In the genomic region with DNA sequence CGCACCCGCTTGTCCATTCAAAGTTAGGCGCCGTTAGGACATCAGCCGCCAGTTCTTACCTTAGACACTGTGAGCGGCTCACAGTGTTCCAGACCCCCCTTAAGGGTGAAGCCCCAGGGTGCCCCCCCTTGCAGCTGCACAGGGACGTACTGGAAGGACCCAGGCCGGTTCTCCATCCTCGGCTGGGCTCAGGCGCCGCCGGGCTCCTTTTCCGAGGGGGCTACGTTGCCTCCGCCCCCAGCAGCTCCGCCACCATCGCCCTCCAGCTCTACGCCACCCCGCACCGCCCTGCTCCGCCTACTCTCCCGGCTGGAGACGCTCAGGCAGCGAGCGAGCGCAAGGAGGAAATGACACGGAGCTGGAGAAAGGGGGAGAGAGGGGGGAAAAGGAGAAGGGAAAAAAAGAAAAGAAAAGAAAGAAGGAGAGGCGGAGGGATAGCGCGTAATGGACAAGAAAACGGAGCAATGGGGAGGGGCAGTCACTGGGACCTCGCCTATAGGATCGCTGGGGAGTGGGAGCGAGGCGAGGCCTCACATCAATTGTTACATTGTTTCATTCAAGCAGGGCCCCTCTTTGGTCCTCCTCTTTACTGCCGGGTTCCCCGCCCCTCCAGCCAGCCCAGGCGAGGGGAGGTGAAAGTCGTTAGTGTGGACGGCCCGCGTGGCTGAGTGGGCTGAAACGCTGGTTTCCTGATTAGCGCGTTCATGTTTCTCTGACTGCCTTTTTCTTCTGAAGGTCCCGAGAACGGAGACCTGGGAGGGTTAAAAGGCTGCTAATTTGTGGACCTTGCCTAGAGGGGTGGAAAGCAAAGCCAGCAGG, we compare ENCODE assay signal across 8 cellular contexts. TPM values are rescaled to one million over a fixed set of nuclear protein-coding genes. Genes with fewer than 3 reads are reported as not detected.
DNase-seq lines count a peak whose midpoint lies in the region; ATAC-seq and TF ChIP-seq lines count a peak whose summit lies in the region.

A gene with protein sequence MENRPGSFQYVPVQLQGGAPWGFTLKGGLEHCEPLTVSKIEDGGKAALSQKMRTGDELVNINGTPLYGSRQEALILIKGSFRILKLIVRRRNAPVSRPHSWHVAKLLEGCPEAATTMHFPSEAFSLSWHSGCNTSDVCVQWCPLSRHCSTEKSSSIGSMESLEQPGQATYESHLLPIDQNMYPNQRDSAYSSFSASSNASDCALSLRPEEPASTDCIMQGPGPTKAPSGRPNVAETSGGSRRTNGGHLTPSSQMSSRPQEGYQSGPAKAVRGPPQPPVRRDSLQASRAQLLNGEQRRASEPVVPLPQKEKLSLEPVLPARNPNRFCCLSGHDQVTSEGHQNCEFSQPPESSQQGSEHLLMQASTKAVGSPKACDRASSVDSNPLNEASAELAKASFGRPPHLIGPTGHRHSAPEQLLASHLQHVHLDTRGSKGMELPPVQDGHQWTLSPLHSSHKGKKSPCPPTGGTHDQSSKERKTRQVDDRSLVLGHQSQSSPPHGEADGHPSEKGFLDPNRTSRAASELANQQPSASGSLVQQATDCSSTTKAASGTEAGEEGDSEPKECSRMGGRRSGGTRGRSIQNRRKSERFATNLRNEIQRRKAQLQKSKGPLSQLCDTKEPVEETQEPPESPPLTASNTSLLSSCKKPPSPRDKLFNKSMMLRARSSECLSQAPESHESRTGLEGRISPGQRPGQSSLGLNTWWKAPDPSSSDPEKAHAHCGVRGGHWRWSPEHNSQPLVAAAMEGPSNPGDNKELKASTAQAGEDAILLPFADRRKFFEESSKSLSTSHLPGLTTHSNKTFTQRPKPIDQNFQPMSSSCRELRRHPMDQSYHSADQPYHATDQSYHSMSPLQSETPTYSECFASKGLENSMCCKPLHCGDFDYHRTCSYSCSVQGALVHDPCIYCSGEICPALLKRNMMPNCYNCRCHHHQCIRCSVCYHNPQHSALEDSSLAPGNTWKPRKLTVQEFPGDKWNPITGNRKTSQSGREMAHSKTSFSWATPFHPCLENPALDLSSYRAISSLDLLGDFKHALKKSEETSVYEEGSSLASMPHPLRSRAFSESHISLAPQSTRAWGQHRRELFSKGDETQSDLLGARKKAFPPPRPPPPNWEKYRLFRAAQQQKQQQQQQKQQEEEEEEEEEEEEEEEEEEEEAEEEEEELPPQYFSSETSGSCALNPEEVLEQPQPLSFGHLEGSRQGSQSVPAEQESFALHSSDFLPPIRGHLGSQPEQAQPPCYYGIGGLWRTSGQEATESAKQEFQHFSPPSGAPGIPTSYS (N-terminal part only) (minus strand): TSS at position 352 of the 819 bp plus-strand sequence. CDS start 176 bp downstream, at position 176.

- ATAC-seq in HG02885 (IDR thresholded peaks at IDR 0.05; ENCODE audit: poor library complexity, unreplicated experiment) (no peak), GM21619 (IDR thresholded peaks at IDR 0.05; ENCODE audit: unreplicated experiment) (no peak)

- TF ChIP-seq CTCF in coronary artery (IDR thresholded peaks at IDR 0.05): no peak

- DNase-seq in M059J (ENCODE audit: low read depth): peak; percentile 64
- no peak for DNase-seq in coronary artery (ENCODE audit: low spot score)
- peak; percentile 15 for DNase-seq in kidney glomerular epithelial cell (lab: John Stamatoyannopoulos, UW)
- DNase-seq in A172 (ENCODE audit: low spot score): no peak
- no peak for DNase-seq in GM19240 (ENCODE audit: insufficient read length, low spot score)

- H3K27ac ChIP-seq in coronary artery: peak within 1 kb of the TSS; percentile 41 to 81
- H3K27ac ChIP-seq in skin epidermis: peak within 1 kb of the TSS in 13 of 21 experiments; percentile 8 to 65 (median 44)

- H3K4me3 ChIP-seq in coronary artery (peak within 1 kb of the TSS; percentile 74), skin epidermis (peak within 1 kb of the TSS; percentile 33 to 45 (median 40))

RNA-seq across cellular contexts. Expression of the gene that starts here (rescaled TPM):
- total RNA-seq in M059J (2014; rRNA removed; shearing (Covaris generic)): 0.54 and 1.8 TPM in 2 replicates
- total RNA-seq in A172 (2014; rRNA removed; shearing (Covaris generic)): not detected in 2 replicates

Comparison
In these comparisons a context has a peak if more than half of its experiments do, and no peak if none do; other contexts are left out.
1. DNase-seq: peak in M059J (single experiment) and kidney glomerular epithelial cell (single experiment); none in coronary artery (single experiment), A172 (single experiment) and GM19240 (single experiment).